ENCODE assay signal across 8 cellular contexts in the genomic region with DNA sequence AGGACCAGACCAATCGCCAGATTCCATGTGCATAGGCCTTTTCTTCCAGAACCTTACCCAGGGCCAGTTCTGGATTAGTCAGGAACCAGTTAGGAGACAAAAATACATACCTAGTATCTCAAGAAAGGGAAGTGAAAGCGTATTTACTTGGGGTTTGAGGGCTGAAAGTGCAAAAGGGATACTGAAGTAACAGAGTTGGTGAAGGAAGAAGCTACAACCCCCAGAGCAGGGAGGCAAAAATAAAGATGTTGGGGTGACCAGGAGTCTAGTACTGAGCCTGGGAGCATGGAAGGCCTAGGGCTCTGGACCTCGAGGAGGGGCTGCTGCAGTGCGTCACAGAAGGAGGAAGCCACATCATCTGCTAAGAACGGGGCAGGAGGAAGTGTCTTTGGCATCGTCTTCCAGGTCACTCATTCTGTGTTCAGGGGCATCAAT.
DNase-seq lines count a peak whose midpoint lies in the region; ATAC-seq and TF ChIP-seq lines count a peak whose summit lies in the region.

No MANE protein-coding gene starts in this region.

- ATAC-seq in HG02642 (IDR thresholded peaks at IDR 0.05; ENCODE audit: poor library complexity, unreplicated experiment) (peak; percentile 68), GM19328 (IDR thresholded peaks at IDR 0.05; ENCODE audit: unreplicated experiment) (no peak)

- no peaks in the 10 kb centered on the region for H3K36me3 Mint-ChIP-seq in T-helper 2 cell treated with Interferon-gamma antibody and Interleukin-4, amounts not matched to agents 5 μg/mL and 100 μg/mL, for 36 hours (ENCODE audit: low read depth)

- H3K4me1 Mint-ChIP-seq in T-helper 2 cell treated with Interferon-gamma antibody and Interleukin-4, amounts not matched to agents 5 μg/mL and 100 μg/mL, for 36 hours (ENCODE audit: low read depth) = peaks cover 12% of the 10 kb centered on the region

- H3K9me3 ChIP-seq in OCI-LY3 (ENCODE audit: insufficient read depth, low read length) (no peaks in the 10 kb centered on the region), neutrophil (no peaks in the 10 kb centered on the region)

- H3K9ac ChIP-seq in OCI-LY3 (ENCODE audit: low read length) = no peak overlapping the region

- H2AFZ ChIP-seq in OCI-LY3 (ENCODE audit: low read depth, low read length) = peak overlapping the region; percentile 76

- H3K4me3 ChIP-seq in OCI-LY3 (ENCODE audit: low read length) = peak overlapping the region; percentile 41
- peak overlapping the region in 1 of 2 experiments; percentile 17 for H3K4me3 ChIP-seq in neutrophil (ENCODE audit: low read depth in 1 of 2, low read length in 1 of 2)

- H3K4me1 ChIP-seq in OCI-LY3 (ENCODE audit: low read length) = peaks cover 19% of the 10 kb centered on the region
- H3K4me1 ChIP-seq in neutrophil (ENCODE audit: control insufficient read depth in 1 of 2, insufficient read depth in 1 of 2, low read depth in 1 of 2, low read length in 1 of 2) = peaks cover 15% of the 10 kb centered on the region in 2 experiments

- no peaks in the 10 kb centered on the region for H3K27me3 Mint-ChIP-seq in T-helper 2 cell treated with Interferon-gamma antibody and Interleukin-4, amounts not matched to agents 5 μg/mL and 100 μg/mL, for 36 hours (ENCODE audit: low read depth)

- no peak for DNase-seq in T-helper 2 cell treated with Interferon-gamma antibody and Interleukin-4, amounts not matched to agents 5 μg/mL and 100 μg/mL, for 36 hours (ENCODE audit: low spot score)
- DNase-seq in T-helper 2 cell (no peak), C1 segment of cervical spinal cord (lab: John Stamatoyannopoulos, UW) (no peak)
- DNase-seq in stimulated activated naive CD4-positive, alpha-beta T cell (lab: John Stamatoyannopoulos, UW) = no peak

- no peak overlapping the region for H3K4me3 Mint-ChIP-seq in T-helper 2 cell treated with Interferon-gamma antibody and Interleukin-4, amounts not matched to agents 5 μg/mL and 100 μg/mL, for 36 hours

- H3K27ac Mint-ChIP-seq in T-helper 2 cell treated with Interferon-gamma antibody and Interleukin-4, amounts not matched to agents 5 μg/mL and 100 μg/mL, for 36 hours = peak overlapping the region; percentile 68

- H4K20me1 ChIP-seq in OCI-LY3 (ENCODE audit: insufficient read depth, low read length) = no peaks in the 10 kb centered on the region

- no peaks in the 10 kb centered on the region for H3K27me3 ChIP-seq in OCI-LY3 (ENCODE audit: low read depth, low read length)
- H3K27me3 ChIP-seq in neutrophil = no peaks in the 10 kb centered on the region

- H3K27ac ChIP-seq in OCI-LY3 (ENCODE audit: low read length) (peak overlapping the region; percentile 69), neutrophil (peak overlapping the region; percentile 91)

- no peak for TF ChIP-seq CTCF in OCI-LY3 (IDR thresholded peaks at IDR 0.05; ENCODE audit: low read depth, low read length)
- TF ChIP-seq CTCF in neutrophil (IDR thresholded peaks at IDR 0.05) = no peak

- peak overlapping the region; percentile 72 for H3K4me2 ChIP-seq in OCI-LY3 (ENCODE audit: low read length)

- no peaks in the 10 kb centered on the region for H3K79me2 ChIP-seq in OCI-LY3 (ENCODE audit: low read length)

- no peaks in the 10 kb centered on the region for H3K9me3 Mint-ChIP-seq in T-helper 2 cell treated with Interferon-gamma antibody and Interleukin-4, amounts not matched to agents 5 μg/mL and 100 μg/mL, for 36 hours

- H3K36me3 ChIP-seq in OCI-LY3 (replicated peaks; ENCODE audit: low read depth, low read length) (no peaks in the 10 kb centered on the region), neutrophil (no peaks in the 10 kb centered on the region)
